In genomic region chr7:15167912-15168311, GRCh38 we compare ENCODE assay signal across 18 cellular contexts.
"Had no signal": no experiment of that assay in that cellular context is flagged by ENCODE, and none has a peak within 500 bp of the region (broad histone marks: within the 10 kb centered on the region; RNA-seq: fewer than 3 reads in every experiment).

No MANE protein-coding gene starts in this region.

- H3K27me3 ChIP-seq: esophagus muscularis mucosa, heart right ventricle, neutrophil, pancreas, upper lobe of right lung had no signal

- H3K36me3 ChIP-seq: esophagus muscularis mucosa, heart right ventricle, lower lobe of right lung, neutrophil, pancreas, thoracic aorta, upper lobe of right lung, WERI-Rb-1 had no signal

- H3K4me1 ChIP-seq: esophagus muscularis mucosa, heart right ventricle, lower lobe of right lung, pancreas, upper lobe of right lung had no signal

- DNase-seq: activated CD4-positive, alpha-beta T cell treated with anti-CD3 and anti-CD28 coated beads, Interleukin-2, amount 50 U/mL, for 48 hours; effector memory CD4-positive, alpha-beta T cell; heart right ventricle; lower lobe of right lung; pancreas; stimulated activated CD4-positive, alpha-beta T cell treated with anti-CD3 and anti-CD28 coated beads, Interleukin-4, amount 100 ng/mL, for 24 hours; upper lobe of right lung; WERI-Rb-1 had no signal

- H3K4me3 Mint-ChIP-seq: activated naive CD8-positive, alpha-beta T cell; activated T-helper 1 cell treated with anti-CD3 and anti-CD28 coated beads, Interleukin-12 subunit alpha, Interleukin-12 subunit beta, Interleukin-2, Interleukin-4 antibody, amounts not matched to agents 30 ng/mL and 10 ng/mL and 1 ng/mL, durations not matched to agents 14 hours and 24 hours and 36 hours; dendritic cell treated with granulocyte-macrophage colony-stimulating factor and Interleukin-4, amounts not matched to agents 40 ng/mL and 50 ng/mL, for 4 days; natural killer cell treated with Interleukin-12 subunit alpha and Interleukin-12 subunit beta and Interleukin-15 and Interleukin-18, amount 100 ng/mL, for 72 hours; stimulated activated effector memory CD8-positive, alpha-beta T cell treated with anti-CD3 and anti-CD28 coated beads, Interleukin-12 subunit alpha, Interleukin-12 subunit beta, amount 100 ng/mL, for 72 hours had no signal

- H3K36me3 Mint-ChIP-seq: activated naive CD8-positive, alpha-beta T cell; natural killer cell treated with Interleukin-12 subunit alpha and Interleukin-12 subunit beta and Interleukin-15 and Interleukin-18, amount 100 ng/mL, for 72 hours; stimulated activated effector memory CD8-positive, alpha-beta T cell treated with anti-CD3 and anti-CD28 coated beads, Interleukin-12 subunit alpha, Interleukin-12 subunit beta, amount 100 ng/mL, for 72 hours had no signal

- H3K27me3 Mint-ChIP-seq: activated naive CD8-positive, alpha-beta T cell; dendritic cell treated with granulocyte-macrophage colony-stimulating factor and Interleukin-4, amounts not matched to agents 40 ng/mL and 50 ng/mL, for 4 days; natural killer cell treated with Interleukin-12 subunit alpha and Interleukin-12 subunit beta and Interleukin-15 and Interleukin-18, amount 100 ng/mL, for 72 hours had no signal

- ATAC-seq: heart right ventricle; lower lobe of right lung; sciatic nerve; stimulated activated effector memory CD8-positive, alpha-beta T cell treated with anti-CD3 and anti-CD28 coated beads, Interleukin-12 subunit alpha, Interleukin-12 subunit beta, amount 100 ng/mL, for 72 hours; upper lobe of right lung had no signal

- H3K9me3 ChIP-seq: esophagus muscularis mucosa, lower lobe of right lung, neutrophil, pancreas, thoracic aorta, upper lobe of right lung had no signal

- H3K4me3 ChIP-seq: esophagus muscularis mucosa, heart right ventricle, lower lobe of right lung, pancreas, thoracic aorta, upper lobe of right lung had no signal

- H3K4me1 Mint-ChIP-seq: stimulated activated effector memory CD8-positive, alpha-beta T cell treated with anti-CD3 and anti-CD28 coated beads, Interleukin-12 subunit alpha, Interleukin-12 subunit beta, amount 100 ng/mL, for 72 hours had no signal

- H3K9me3 Mint-ChIP-seq: activated T-helper 1 cell treated with anti-CD3 and anti-CD28 coated beads, Interleukin-12 subunit alpha, Interleukin-12 subunit beta, Interleukin-2, Interleukin-4 antibody, amounts not matched to agents 30 ng/mL and 10 ng/mL and 1 ng/mL, durations not matched to agents 14 hours and 24 hours and 36 hours had no signal

- H3K27ac Mint-ChIP-seq: activated naive CD8-positive, alpha-beta T cell; activated T-helper 1 cell treated with anti-CD3 and anti-CD28 coated beads, Interleukin-12 subunit alpha, Interleukin-12 subunit beta, Interleukin-2, Interleukin-4 antibody, amounts not matched to agents 30 ng/mL and 10 ng/mL and 1 ng/mL, durations not matched to agents 14 hours and 24 hours and 36 hours; dendritic cell treated with granulocyte-macrophage colony-stimulating factor and Interleukin-4, amounts not matched to agents 40 ng/mL and 50 ng/mL, for 4 days; natural killer cell treated with Interleukin-12 subunit alpha and Interleukin-12 subunit beta and Interleukin-15 and Interleukin-18, amount 100 ng/mL, for 72 hours; stimulated activated effector memory CD8-positive, alpha-beta T cell treated with anti-CD3 and anti-CD28 coated beads, Interleukin-12 subunit alpha, Interleukin-12 subunit beta, amount 100 ng/mL, for 72 hours had no signal

- FAIRE-seq: endothelial cell of umbilical vein, pancreas had no signal
